ENCODE assay signal across 26 cellular contexts in the genomic region with DNA sequence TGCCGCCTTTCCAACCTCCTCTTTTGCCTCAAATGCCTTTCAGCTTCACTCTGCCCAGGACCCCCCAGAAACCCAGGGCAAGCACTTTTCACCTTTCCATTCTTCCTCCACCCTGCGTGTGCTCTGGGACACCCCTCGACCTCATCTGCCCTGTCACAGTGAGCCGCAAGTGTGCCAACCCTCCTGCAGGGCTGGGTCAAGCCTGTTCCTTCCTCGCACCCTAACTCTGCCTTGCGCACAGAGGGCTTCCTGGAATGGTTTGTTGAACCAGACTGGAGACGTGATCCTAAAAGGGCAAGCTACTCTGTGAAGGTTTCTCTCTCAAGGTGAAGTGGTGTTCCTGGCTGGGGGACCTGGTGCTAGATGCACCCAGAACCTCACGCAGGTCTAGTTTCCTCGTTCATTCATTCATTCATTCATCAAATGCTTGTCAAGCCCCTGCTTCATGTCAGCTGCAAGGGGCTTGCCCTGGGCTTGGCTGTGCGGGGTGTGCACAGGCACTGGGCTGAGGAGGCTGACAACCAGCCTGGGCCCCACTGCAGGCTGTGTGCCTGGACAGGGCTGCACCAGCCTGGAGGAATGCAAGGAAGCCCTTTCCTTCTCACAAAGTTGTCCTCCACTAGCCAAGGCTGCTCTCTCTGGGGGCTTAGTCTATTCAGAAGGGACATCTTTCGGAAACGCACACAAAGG.
"Had no signal": no experiment of that assay in that cellular context is flagged by ENCODE, and none has a peak within 500 bp of the region (broad histone marks: within the 10 kb centered on the region; RNA-seq: fewer than 3 reads in every experiment).

No MANE protein-coding gene starts in this region.

- H3K27me3 Mint-ChIP-seq: activated B cell treated with CpG ODN at 0.5 μM for 24 hours; activated CD4-positive, alpha-beta T cell treated with anti-CD3 and anti-CD28 coated beads, Interleukin-2, amount 10 ng/mL, durations not matched to agents 24 days and 14 days; activated CD8-positive, alpha-beta memory T cell treated with anti-CD3 and anti-CD28 coated beads, Interleukin-2, amount 10 ng/mL, durations not matched to agents 7 days and 5 days; activated naive CD4-positive, alpha-beta T cell treated with anti-CD3 and anti-CD28 coated beads, Interleukin-2, amount 50 U/mL, for 24 hours; activated T-cell treated with anti-CD3 and anti-CD28 coated beads, Interleukin-2, amount 50 U/mL, for 24 hours; T-helper 17 cell had no signal

- ATAC-seq: activated CD8-positive, alpha-beta memory T cell treated with anti-CD3 and anti-CD28 coated beads, Interleukin-2, amount 10 ng/mL, durations not matched to agents 7 days and 5 days; K562; T-helper 17 cell had no signal

- H3K27ac ChIP-seq: brain microvascular endothelial cell, cardiac muscle cell, Peyer's patch, RWPE1 had no signal

- H3K27me3 ChIP-seq: brain microvascular endothelial cell, cardiac muscle cell, Peyer's patch had no signal

- H3K36me3 ChIP-seq: brain microvascular endothelial cell, cardiac muscle cell, Peyer's patch had no signal

- H3K36me3 Mint-ChIP-seq: activated CD8-positive, alpha-beta memory T cell treated with anti-CD3 and anti-CD28 coated beads, Interleukin-2, amount 10 ng/mL, durations not matched to agents 7 days and 5 days; activated naive CD4-positive, alpha-beta T cell treated with anti-CD3 and anti-CD28 coated beads, Interleukin-2, amount 50 U/mL, for 24 hours had no signal

- H3K27ac Mint-ChIP-seq: activated B cell treated with CpG ODN at 0.5 μM for 24 hours; activated CD4-positive, alpha-beta T cell treated with anti-CD3 and anti-CD28 coated beads, Interleukin-2, amount 10 ng/mL, durations not matched to agents 24 days and 14 days; activated CD8-positive, alpha-beta memory T cell treated with anti-CD3 and anti-CD28 coated beads, Interleukin-2, amount 10 ng/mL, durations not matched to agents 7 days and 5 days; activated naive CD4-positive, alpha-beta T cell treated with anti-CD3 and anti-CD28 coated beads, Interleukin-2, amount 50 U/mL, for 24 hours; activated T-cell treated with anti-CD3 and anti-CD28 coated beads, Interleukin-2, amount 50 U/mL, for 24 hours; activated T-helper 1 cell treated with anti-CD3 and anti-CD28 coated beads, Interleukin-12 subunit alpha, Interleukin-12 subunit beta, Interleukin-2, Interleukin-4 antibody, amounts not matched to agents 30 ng/mL and 10 ng/mL and 1 ng/mL, durations not matched to agents 14 hours and 24 hours and 36 hours; T-helper 17 cell had no signal

- H3K4me1 ChIP-seq: Peyer's patch had no signal

- H3K4me3 ChIP-seq: cardiac muscle cell, K562, Peyer's patch had no signal

- H3K4me3 Mint-ChIP-seq: activated B cell treated with CpG ODN at 0.5 μM for 24 hours; activated CD4-positive, alpha-beta T cell treated with anti-CD3 and anti-CD28 coated beads, Interleukin-2, amount 10 ng/mL, durations not matched to agents 24 days and 14 days; activated CD8-positive, alpha-beta memory T cell treated with anti-CD3 and anti-CD28 coated beads, Interleukin-2, amount 10 ng/mL, durations not matched to agents 7 days and 5 days; activated naive CD4-positive, alpha-beta T cell treated with anti-CD3 and anti-CD28 coated beads, Interleukin-2, amount 50 U/mL, for 24 hours; activated T-cell treated with anti-CD3 and anti-CD28 coated beads, Interleukin-2, amount 50 U/mL, for 24 hours; activated T-helper 1 cell treated with anti-CD3 and anti-CD28 coated beads, Interleukin-12 subunit alpha, Interleukin-12 subunit beta, Interleukin-2, Interleukin-4 antibody, amounts not matched to agents 30 ng/mL and 10 ng/mL and 1 ng/mL, durations not matched to agents 14 hours and 24 hours and 36 hours; T-helper 17 cell had no signal

- H3K4me1 Mint-ChIP-seq: activated B cell treated with CpG ODN at 0.5 μM for 24 hours; activated CD4-positive, alpha-beta T cell treated with anti-CD3 and anti-CD28 coated beads, Interleukin-2, amount 10 ng/mL, durations not matched to agents 24 days and 14 days; activated CD8-positive, alpha-beta memory T cell treated with anti-CD3 and anti-CD28 coated beads, Interleukin-2, amount 10 ng/mL, durations not matched to agents 7 days and 5 days; activated naive CD4-positive, alpha-beta T cell treated with anti-CD3 and anti-CD28 coated beads, Interleukin-2, amount 50 U/mL, for 24 hours had no signal

- DNase-seq: activated B cell treated with CpG ODN at 0.5 μM for 24 hours; activated CD4-positive, alpha-beta T cell treated with anti-CD3 and anti-CD28 coated beads for 1 hour; activated CD4-positive, alpha-beta T cell treated with anti-CD3 and anti-CD28 coated beads, Interleukin-2, amount 10 ng/mL, durations not matched to agents 24 days and 14 days; activated CD4-positive, alpha-beta T cell treated with anti-CD3 and anti-CD28 coated beads, Interleukin-2, amount 50 U/mL, for 48 hours; activated CD8-positive, alpha-beta memory T cell treated with anti-CD3 and anti-CD28 coated beads, Interleukin-2, amount 10 ng/mL, durations not matched to agents 7 days and 5 days; activated effector memory CD4-positive, alpha-beta T cell treated with Interleukin-2 at 50 U/mL for 16 hours; activated naive CD4-positive, alpha-beta T cell; activated T-cell treated with anti-CD3 and anti-CD28 coated beads, Interleukin-2, amount 50 U/mL, for 24 hours; amygdala; brain microvascular endothelial cell; Kasumi-1; NCI-H1048; NCI-H146; NCI-H187 treated with DMSO at 0.1 percent for 48 hours; NCI-H2081 treated with DMSO at 0.1 percent for 48 hours; NCI-H446; NCI-H524; Peyer's patch; SHP77 treated with DMSO at 0.1 percent for 48 hours; T-helper 17 cell; T-helper 9 cell had no signal

- H3K9me3 ChIP-seq: Peyer's patch had no signal

- H3K9me3 Mint-ChIP-seq: activated B cell treated with CpG ODN at 0.5 μM for 24 hours; activated CD4-positive, alpha-beta T cell treated with anti-CD3 and anti-CD28 coated beads, Interleukin-2, amount 10 ng/mL, durations not matched to agents 24 days and 14 days; activated naive CD4-positive, alpha-beta T cell treated with anti-CD3 and anti-CD28 coated beads, Interleukin-2, amount 50 U/mL, for 24 hours; activated T-cell treated with anti-CD3 and anti-CD28 coated beads, Interleukin-2, amount 50 U/mL, for 24 hours; activated T-helper 1 cell treated with anti-CD3 and anti-CD28 coated beads, Interleukin-12 subunit alpha, Interleukin-12 subunit beta, Interleukin-2, Interleukin-4 antibody, amounts not matched to agents 30 ng/mL and 10 ng/mL and 1 ng/mL, durations not matched to agents 14 hours and 24 hours and 36 hours had no signal
